ENCODE assay signal across 30 cellular contexts in the genomic region with DNA sequence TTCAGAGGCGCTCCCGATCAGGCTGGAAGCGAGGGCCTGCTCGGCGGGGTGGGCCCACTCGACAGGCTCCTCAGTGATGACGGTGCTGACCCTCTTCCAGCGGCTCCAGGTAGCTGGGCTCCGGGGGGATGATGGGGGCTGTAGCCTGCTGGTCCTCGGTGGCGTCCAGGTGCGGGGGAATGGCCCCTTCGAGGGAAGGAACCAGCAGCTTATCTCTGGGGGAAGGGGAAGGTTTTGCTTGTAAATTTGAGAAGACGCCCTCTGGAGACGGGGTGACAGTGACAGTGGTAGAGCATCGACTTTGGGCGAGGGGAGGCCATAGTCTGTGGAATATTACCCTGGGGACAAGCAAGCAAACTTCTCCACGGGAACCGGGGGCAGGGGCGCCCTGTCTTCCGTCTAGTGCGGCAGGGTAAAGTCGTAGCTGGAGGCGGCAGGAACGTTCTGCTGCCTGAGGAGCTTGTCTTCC.
"Had no signal": no experiment of that assay in that cellular context is flagged by ENCODE, and none has a peak within 500 bp of the region (broad histone marks: within the 10 kb centered on the region; RNA-seq: fewer than 3 reads in every experiment).

No MANE protein-coding gene starts in this region.

- H3K9me3 Mint-ChIP-seq: activated naive CD4-positive, alpha-beta T cell treated with anti-CD3 and anti-CD28 coated beads, Interleukin-2, amount 50 U/mL, for 24 hours had no signal

- H3K27ac Mint-ChIP-seq: activated CD4-positive, alpha-beta memory T cell treated with anti-CD3 and anti-CD28 coated beads, Interleukin-2, amount 10 ng/mL, durations not matched to agents 7 days and 5 days; activated CD4-positive, alpha-beta T cell treated with anti-CD3 and anti-CD28 coated beads, Interleukin-2, amount 10 ng/mL, durations not matched to agents 7 days and 5 days; activated naive CD4-positive, alpha-beta T cell treated with anti-CD3 and anti-CD28 coated beads for 36 hours; activated naive CD4-positive, alpha-beta T cell treated with anti-CD3 and anti-CD28 coated beads, Interleukin-2, amount 50 U/mL, for 24 hours; activated naive CD8-positive, alpha-beta T cell treated with anti-CD3 and anti-CD28 coated beads for 36 hours; activated naive CD8-positive, alpha-beta T cell treated with anti-CD3 and anti-CD28 coated beads, Interleukin-2, amount 50 U/mL, for 24 hours; activated T-cell treated with anti-CD3 and anti-CD28 coated beads, Interleukin-2, amount 50 U/mL, for 24 hours; activated T-cell treated with anti-CD3 and anti-CD28 coated beads, Interleukin-2, amount 50 U/mL, for 72 hours; brain had no signal

- FAIRE-seq: endometrium, endothelial cell of umbilical vein, frontal cortex had no signal

- DNase-seq: activated CD4-positive, alpha-beta memory T cell treated with anti-CD3 and anti-CD28 coated beads, Interleukin-2, amount 10 ng/mL, durations not matched to agents 7 days and 5 days; activated CD4-positive, alpha-beta T cell treated with anti-CD3 and anti-CD28 coated beads for 1 hour; activated CD4-positive, alpha-beta T cell treated with anti-CD3 and anti-CD28 coated beads for 4 hours; activated CD4-positive, alpha-beta T cell treated with anti-CD3 and anti-CD28 coated beads, Interleukin-2, amount 10 ng/mL, durations not matched to agents 7 days and 5 days; activated CD4-positive, alpha-beta T cell treated with anti-CD3 and anti-CD28 coated beads, Interleukin-2, amount 50 U/mL, for 4 hours; activated CD8-positive, alpha-beta memory T cell treated with anti-CD3 and anti-CD28 coated beads, Interleukin-2, amount 50 U/mL, for 48 hours; activated naive CD4-positive, alpha-beta T cell treated with anti-CD3 and anti-CD28 coated beads for 36 hours; activated naive CD8-positive, alpha-beta T cell treated with anti-CD3 and anti-CD28 coated beads for 36 hours; activated naive CD8-positive, alpha-beta T cell treated with anti-CD3 and anti-CD28 coated beads, Interleukin-2, amount 50 U/mL, for 24 hours; activated T-cell treated with anti-CD3 and anti-CD28 coated beads for 4 hours; activated T-cell treated with anti-CD3 and anti-CD28 coated beads, Interleukin-2, amount 50 U/mL, for 24 hours; activated T-cell treated with anti-CD3 and anti-CD28 coated beads, Interleukin-2, amount 50 U/mL, for 72 hours; adrenal gland; amygdala; central memory CD4-positive, alpha-beta T cell; cerebellar nuclear complex; cortex of kidney; dermis blood vessel endothelial cell; effector CD8-positive, alpha-beta T cell; foreskin fibroblast; head of caudate nucleus; T-helper 2 cell had no signal

- H3K36me3 ChIP-seq: adrenal gland, breast epithelium, cardiac muscle cell had no signal

- H3K36me3 Mint-ChIP-seq: activated naive CD4-positive, alpha-beta T cell treated with anti-CD3 and anti-CD28 coated beads, Interleukin-2, amount 50 U/mL, for 24 hours; activated naive CD8-positive, alpha-beta T cell treated with anti-CD3 and anti-CD28 coated beads for 36 hours; brain had no signal

- H3K4me3 ChIP-seq: adrenal gland, breast epithelium, cardiac muscle cell had no signal

- H3K27me3 Mint-ChIP-seq: activated CD4-positive, alpha-beta memory T cell treated with anti-CD3 and anti-CD28 coated beads, Interleukin-2, amount 10 ng/mL, durations not matched to agents 7 days and 5 days; activated CD4-positive, alpha-beta T cell treated with anti-CD3 and anti-CD28 coated beads, Interleukin-2, amount 10 ng/mL, durations not matched to agents 7 days and 5 days; activated naive CD4-positive, alpha-beta T cell treated with anti-CD3 and anti-CD28 coated beads, Interleukin-2, amount 50 U/mL, for 24 hours; activated naive CD8-positive, alpha-beta T cell treated with anti-CD3 and anti-CD28 coated beads for 36 hours; activated naive CD8-positive, alpha-beta T cell treated with anti-CD3 and anti-CD28 coated beads, Interleukin-2, amount 50 U/mL, for 24 hours; activated T-cell treated with anti-CD3 and anti-CD28 coated beads, Interleukin-2, amount 50 U/mL, for 24 hours; brain had no signal

- ATAC-seq: activated naive CD8-positive, alpha-beta T cell treated with anti-CD3 and anti-CD28 coated beads, Interleukin-2, amount 50 U/mL, for 24 hours; activated T-cell treated with anti-CD3 and anti-CD28 coated beads, Interleukin-2, amount 50 U/mL, for 72 hours had no signal

- H3K27me3 ChIP-seq: adrenal gland, breast epithelium, cardiac muscle cell had no signal

- H3K4me1 ChIP-seq: adrenal gland, breast epithelium had no signal

- H3K27ac ChIP-seq: adrenal gland, breast epithelium, cardiac muscle cell, epithelial cell of prostate had no signal

- H3K9me3 ChIP-seq: adrenal gland had no signal

- H3K4me3 Mint-ChIP-seq: activated CD4-positive, alpha-beta memory T cell treated with anti-CD3 and anti-CD28 coated beads, Interleukin-2, amount 10 ng/mL, durations not matched to agents 7 days and 5 days; activated CD4-positive, alpha-beta T cell treated with anti-CD3 and anti-CD28 coated beads, Interleukin-2, amount 10 ng/mL, durations not matched to agents 7 days and 5 days; activated naive CD4-positive, alpha-beta T cell treated with anti-CD3 and anti-CD28 coated beads for 36 hours; activated naive CD4-positive, alpha-beta T cell treated with anti-CD3 and anti-CD28 coated beads, Interleukin-2, amount 50 U/mL, for 24 hours; activated naive CD8-positive, alpha-beta T cell treated with anti-CD3 and anti-CD28 coated beads for 36 hours; activated naive CD8-positive, alpha-beta T cell treated with anti-CD3 and anti-CD28 coated beads, Interleukin-2, amount 50 U/mL, for 24 hours; activated T-cell treated with anti-CD3 and anti-CD28 coated beads, Interleukin-2, amount 50 U/mL, for 24 hours; activated T-cell treated with anti-CD3 and anti-CD28 coated beads, Interleukin-2, amount 50 U/mL, for 72 hours; brain had no signal

- H3K4me1 Mint-ChIP-seq: activated CD4-positive, alpha-beta memory T cell treated with anti-CD3 and anti-CD28 coated beads, Interleukin-2, amount 10 ng/mL, durations not matched to agents 7 days and 5 days; activated CD4-positive, alpha-beta T cell treated with anti-CD3 and anti-CD28 coated beads, Interleukin-2, amount 10 ng/mL, durations not matched to agents 7 days and 5 days; activated naive CD4-positive, alpha-beta T cell treated with anti-CD3 and anti-CD28 coated beads, Interleukin-2, amount 50 U/mL, for 24 hours; activated naive CD8-positive, alpha-beta T cell treated with anti-CD3 and anti-CD28 coated beads for 36 hours; activated naive CD8-positive, alpha-beta T cell treated with anti-CD3 and anti-CD28 coated beads, Interleukin-2, amount 50 U/mL, for 24 hours; brain had no signal
